ENCODE assay signal across 8 cellular contexts in genomic region chr2:121095257-121096080, GRCh38.
DNase-seq lines count a peak whose midpoint lies in the region; ATAC-seq and TF ChIP-seq lines count a peak whose summit lies in the region.

No MANE protein-coding gene starts in this region.

- in situ Hi-C loops in Caki2 (cut with HindIII; ENCODE audit: low pct_unique_long_range_greater_than_20kb, low sequenced_read_pairs), result no loop called here

- peak; percentile 95 for TF ChIP-seq CTCF in WERI-Rb-1 (IDR thresholded peaks at IDR 0.05; ENCODE audit: low read depth, low read length)
- TF ChIP-seq CTCF in glutamatergic neuron (IDR thresholded peaks at IDR 0.05; ENCODE audit: partially characterized antibody, unreplicated experiment), result peak; percentile 80

- H3K36me3 Mint-ChIP-seq in glutamatergic neuron (ENCODE audit: unreplicated experiment), result no peaks in the 10 kb centered on the region

- H3K4me3 Mint-ChIP-seq in glutamatergic neuron (ENCODE audit: unreplicated experiment), result no peak overlapping the region

- no peaks in the 10 kb centered on the region for H3K9me3 Mint-ChIP-seq in glutamatergic neuron (ENCODE audit: unreplicated experiment)

- H3K4me1 Mint-ChIP-seq in glutamatergic neuron (ENCODE audit: low read depth, unreplicated experiment), result peaks cover 7% of the 10 kb centered on the region

- no peaks in the 10 kb centered on the region for H3K27me3 ChIP-seq in WERI-Rb-1 (ENCODE audit: insufficient read depth, low read depth, severe bottlenecking)

- ATAC-seq in GM19397 (IDR thresholded peaks at IDR 0.05; ENCODE audit: unreplicated experiment) (peak; percentile 77), sciatic nerve (peak; percentile 44), HG03159 (IDR thresholded peaks at IDR 0.05; ENCODE audit: unreplicated experiment) (no peak)

- peaks cover 6% of the 10 kb centered on the region for H3K27me3 Mint-ChIP-seq in glutamatergic neuron (ENCODE audit: unreplicated experiment)

- DNase-seq in Caki2 (ENCODE audit: low read depth), result peak; percentile 45
- DNase-seq in NCI-H146 (lab: John Stamatoyannopoulos, UW), result peak; percentile 90
- DNase-seq in WERI-Rb-1, result peak; percentile 90
- DNase-seq in glutamatergic neuron, result peak; percentile 82
- DNase-seq in sciatic nerve (ENCODE audit: low spot score), result no peak
- no peak for DNase-seq in activated gamma-delta T cell treated with Interleukin-2 at 50 U/mL for 16 hours

- H3K4me3 ChIP-seq in WERI-Rb-1 (ENCODE audit: low read depth, low read length), result no peak overlapping the region

- H3K27ac ChIP-seq in WERI-Rb-1, result no peak overlapping the region

- H3K36me3 ChIP-seq in WERI-Rb-1, result no peaks in the 10 kb centered on the region

- no peak overlapping the region for H3K27ac Mint-ChIP-seq in glutamatergic neuron (ENCODE audit: unreplicated experiment)

- intact Hi-C loops in sciatic nerve (cut with DNase I), result loop anchor here (10.0 kb wide), 1 partner anchor 249 kb away; no protein-coding TSS in a partner anchor

- peaks cover 5% of the 10 kb centered on the region for H3K9me3 ChIP-seq in WERI-Rb-1 (ENCODE audit: severe bottlenecking)

Comparison
In these comparisons a context has a peak if more than half of its experiments do, and no peak if none do; other contexts are left out.
1. DNase-seq: peak in Caki2 (single experiment), NCI-H146 (single experiment), WERI-Rb-1 (single experiment) and glutamatergic neuron (single experiment); none in sciatic nerve (single experiment) and activated gamma-delta T cell treated with Interleukin-2 at 50 U/mL for 16 hours (single experiment).